Comparison of ENCODE assay signal across 9 cellular contexts in genomic region chr19:14004619-14005380, GRCh38. TPM values are rescaled to one million over a fixed set of nuclear protein-coding genes. Genes with fewer than 3 reads are reported as not detected.
DNase-seq lines count a peak whose midpoint lies in the region; ATAC-seq, FAIRE-seq and TF ChIP-seq lines count a peak whose summit lies in the region.
"Had no signal": no experiment of that assay in that cellular context is flagged by ENCODE, and none has a peak within 500 bp of the region (broad histone marks: within the 10 kb centered on the region; RNA-seq: fewer than 3 reads in every experiment).

No MANE protein-coding gene starts in this region.

- H3K27ac ChIP-seq in right atrium auricular region (peak overlapping the region; percentile 98 to 99), rectal smooth muscle tissue (ENCODE audit: low read depth, low read length) (peak overlapping the region; percentile 99)

- H3K9ac ChIP-seq in rectal smooth muscle tissue (ENCODE audit: low read length), result no peak overlapping the region

- H3K4me3 ChIP-seq in right atrium auricular region (peak overlapping the region in 1 of 2 donors; percentile 81), rectal smooth muscle tissue (ENCODE audit: low read length) (peak overlapping the region; percentile 11)

- ATAC-seq in activated T-helper 17 cell treated with anti-CD3 and anti-CD28 coated beads, Interleukin-2, amount 50 U/mL, for 72 hours (replicated peaks), result no peak
- no peak for ATAC-seq in GM19397 (IDR thresholded peaks at IDR 0.05; ENCODE audit: unreplicated experiment)
- no peak for ATAC-seq in HG03280 (IDR thresholded peaks at IDR 0.05; ENCODE audit: unreplicated experiment)

- intact Hi-C loops in activated CD4-positive, alpha-beta T cell treated with anti-CD3 and anti-CD28 coated beads, Interleukin-2, amount 10 ng/mL, durations not matched to agents 24 days and 14 days (cut with micrococcal nuclease), result loop anchor here (5.0 kb wide), 1 partner anchor 43 kb away; no protein-coding TSS in a partner anchor

- no peaks in the 10 kb centered on the region for H3K27me3 ChIP-seq in right atrium auricular region
- no peaks in the 10 kb centered on the region for H3K27me3 ChIP-seq in rectal smooth muscle tissue (ENCODE audit: control insufficient read depth, insufficient read depth, low read length)

- peaks cover 11% of the 10 kb centered on the region for H3K36me3 Mint-ChIP-seq in activated CD4-positive, alpha-beta T cell treated with anti-CD3 and anti-CD28 coated beads, Interleukin-2, amount 10 ng/mL, durations not matched to agents 24 days and 14 days (ENCODE audit: low read depth)
- H3K36me3 Mint-ChIP-seq in activated T-helper 17 cell treated with anti-CD3 and anti-CD28 coated beads, Interleukin-2, amount 50 U/mL, for 72 hours (ENCODE audit: low read depth), result peaks cover 13% of the 10 kb centered on the region

- H3K4me1 ChIP-seq in right atrium auricular region (peaks cover 0 to 39% of the 10 kb centered on the region in 2 donors), rectal smooth muscle tissue (ENCODE audit: control insufficient read depth, insufficient read depth, low read length) (peaks cover 2% of the 10 kb centered on the region)

- H3K27me3 Mint-ChIP-seq in activated CD4-positive, alpha-beta T cell treated with anti-CD3 and anti-CD28 coated beads, Interleukin-2, amount 10 ng/mL, durations not matched to agents 24 days and 14 days, result no peaks in the 10 kb centered on the region
- no peaks in the 10 kb centered on the region for H3K27me3 Mint-ChIP-seq in activated T-helper 17 cell treated with anti-CD3 and anti-CD28 coated beads, Interleukin-2, amount 50 U/mL, for 72 hours

- peak overlapping the region; percentile 95 for H3K27ac Mint-ChIP-seq in activated CD4-positive, alpha-beta T cell treated with anti-CD3 and anti-CD28 coated beads, Interleukin-2, amount 10 ng/mL, durations not matched to agents 24 days and 14 days
- H3K27ac Mint-ChIP-seq in activated T-helper 17 cell treated with anti-CD3 and anti-CD28 coated beads, Interleukin-2, amount 50 U/mL, for 72 hours, result peak overlapping the region; percentile 96

- no peaks in the 10 kb centered on the region for H3K9me3 ChIP-seq in right atrium auricular region

- no peak for TF ChIP-seq CTCF in right atrium auricular region (IDR thresholded peaks at IDR 0.05)

- peak; percentile 68 for DNase-seq in activated CD4-positive, alpha-beta T cell treated with anti-CD3 and anti-CD28 coated beads, Interleukin-2, amount 10 ng/mL, durations not matched to agents 24 days and 14 days
- DNase-seq in activated CD4-positive, alpha-beta T cell treated with anti-CD3 and anti-CD28 coated beads, Interleukin-2, amount 50 U/mL, for 1 hour, result no peak
- DNase-seq in right atrium auricular region (ENCODE audit: low spot score) (peak; percentile 82), frontal cortex (ENCODE audit: low spot score in 2 of 2) (no peak)

- no peak for FAIRE-seq in frontal cortex (lab: Jason Lieb, UNC)

- H3K36me3 ChIP-seq in right atrium auricular region (no peaks in the 10 kb centered on the region), rectal smooth muscle tissue (ENCODE audit: control insufficient read depth, insufficient read depth, low read length) (no peaks in the 10 kb centered on the region)

- H3K4me1 Mint-ChIP-seq in activated CD4-positive, alpha-beta T cell treated with anti-CD3 and anti-CD28 coated beads, Interleukin-2, amount 10 ng/mL, durations not matched to agents 24 days and 14 days, result peaks cover 49% of the 10 kb centered on the region
- H3K4me1 Mint-ChIP-seq in activated T-helper 17 cell treated with anti-CD3 and anti-CD28 coated beads, Interleukin-2, amount 50 U/mL, for 72 hours, result peaks cover 21% of the 10 kb centered on the region

- H3K4me3 Mint-ChIP-seq in activated CD4-positive, alpha-beta T cell treated with anti-CD3 and anti-CD28 coated beads, Interleukin-2, amount 10 ng/mL, durations not matched to agents 24 days and 14 days, result peak overlapping the region; percentile 81
- H3K4me3 Mint-ChIP-seq in activated T-helper 17 cell treated with anti-CD3 and anti-CD28 coated beads, Interleukin-2, amount 50 U/mL, for 72 hours, result peak overlapping the region; percentile 94

- H3K9me3 Mint-ChIP-seq in activated CD4-positive, alpha-beta T cell treated with anti-CD3 and anti-CD28 coated beads, Interleukin-2, amount 10 ng/mL, durations not matched to agents 24 days and 14 days, result no peaks in the 10 kb centered on the region
- no peaks in the 10 kb centered on the region for H3K9me3 Mint-ChIP-seq in activated T-helper 17 cell treated with anti-CD3 and anti-CD28 coated beads, Interleukin-2, amount 50 U/mL, for 72 hours

RNA-seq across cellular contexts. Expression of gene RFX1, which starts 1.3 kb away (rescaled TPM):
- total RNA-seq in activated CD4-positive, alpha-beta T cell treated with anti-CD3 and anti-CD28 coated beads, Interleukin-2, amount 10 ng/mL, durations not matched to agents 24 days and 14 days, result 17.0 and 18.0 TPM in 2 replicates
- total RNA-seq in activated T-helper 17 cell treated with anti-CD3 and anti-CD28 coated beads, Interleukin-2, amount 50 U/mL, for 72 hours, result 10 to 100 TPM; 12.6 to 12.9 TPM
- 1 to 10 TPM; 3.2 to 5.2 TPM for total RNA-seq in right atrium auricular region
- total RNA-seq in frontal cortex, result 1.2 TPM

RNA-seq across cellular contexts. Expression of gene RLN3, which starts 23.1 kb away (rescaled TPM):
- total RNA-seq in activated CD4-positive, alpha-beta T cell treated with anti-CD3 and anti-CD28 coated beads, Interleukin-2, amount 10 ng/mL, durations not matched to agents 24 days and 14 days, result not detected in 2 replicates
- not detected for total RNA-seq in activated T-helper 17 cell treated with anti-CD3 and anti-CD28 coated beads, Interleukin-2, amount 50 U/mL, for 72 hours
- not detected for total RNA-seq in right atrium auricular region
- not detected for total RNA-seq in frontal cortex
- total RNA-seq: subcutaneous adipose tissue had no signal

RNA-seq across cellular contexts. Expression of gene IL27RA, which starts 26.8 kb away (rescaled TPM):
- 81.6 and 86.4 TPM in 2 replicates for total RNA-seq in activated CD4-positive, alpha-beta T cell treated with anti-CD3 and anti-CD28 coated beads, Interleukin-2, amount 10 ng/mL, durations not matched to agents 24 days and 14 days
- 10 to 100 TPM; 52.1 to 53.9 TPM for total RNA-seq in activated T-helper 17 cell treated with anti-CD3 and anti-CD28 coated beads, Interleukin-2, amount 50 U/mL, for 72 hours
- total RNA-seq in right atrium auricular region, result 1 to 10 TPM; 3.5 to 3.7 TPM
- total RNA-seq in frontal cortex, result 5.7 TPM

RNA-seq across cellular contexts. Expression of gene DCAF15, which starts 52.5 kb away (rescaled TPM):
- total RNA-seq in activated CD4-positive, alpha-beta T cell treated with anti-CD3 and anti-CD28 coated beads, Interleukin-2, amount 10 ng/mL, durations not matched to agents 24 days and 14 days, result 61.5 and 63.2 TPM in 2 replicates
- 10 to 100 TPM; 60.9 to 67.7 TPM for total RNA-seq in activated T-helper 17 cell treated with anti-CD3 and anti-CD28 coated beads, Interleukin-2, amount 50 U/mL, for 72 hours
- 10 to 100 TPM; 10.6 to 12.2 TPM for total RNA-seq in right atrium auricular region
- total RNA-seq in frontal cortex, result 13.0 TPM

RNA-seq across cellular contexts. Expression of gene PALM3, which starts 57.1 kb away (rescaled TPM):
- total RNA-seq in activated CD4-positive, alpha-beta T cell treated with anti-CD3 and anti-CD28 coated beads, Interleukin-2, amount 10 ng/mL, durations not matched to agents 24 days and 14 days, result 0.28 TPM in 1 of 2 replicates, not detected in the other
- not detected for total RNA-seq in activated T-helper 17 cell treated with anti-CD3 and anti-CD28 coated beads, Interleukin-2, amount 50 U/mL, for 72 hours
- total RNA-seq in right atrium auricular region (under 1 TPM; 0.28 to 0.37 TPM), frontal cortex (3.3 TPM)
- total RNA-seq: subcutaneous adipose tissue had no signal

Comparison
In these comparisons a context has a peak if more than half of its experiments do, and no peak if none do; other contexts are left out.
1. DNase-seq: peak in activated CD4-positive, alpha-beta T cell treated with anti-CD3 and anti-CD28 coated beads, Interleukin-2, amount 10 ng/mL, durations not matched to agents 24 days and 14 days (single experiment) and right atrium auricular region (single experiment); none in activated CD4-positive, alpha-beta T cell treated with anti-CD3 and anti-CD28 coated beads, Interleukin-2, amount 50 U/mL, for 1 hour (single experiment) and frontal cortex (0 of 2).